ENCODE assay signal across 1 cellular context in genomic region chr16:14346278-14347142, GRCh38.
TF ChIP-seq lines count a peak whose summit lies in the region.

No MANE protein-coding gene starts in this region.

TF ChIP-seq in HepG2, 621 proteins besides CTCF, POLR2A, EP300 and RAD21 (continued from another document and continues in another):
- TF ChIP-seq AKNA (CRISPR knock-in tag; IDR thresholded peaks at IDR 0.05; ENCODE audit: borderline replicate concordance) (no peak), ARHGAP35 (CRISPR knock-in tag; IDR thresholded peaks at IDR 0.05; ENCODE audit: borderline replicate concordance) (no peak), ESRRA (CRISPR knock-in tag; IDR thresholded peaks at IDR 0.05; ENCODE audit: low read depth) (no peak), ADNP (CRISPR knock-in tag; IDR thresholded peaks at IDR 0.05) (peak; percentile 39; the same call in 1 of the 2 replicates), ZBTB40 (IDR thresholded peaks at IDR 0.05) (no peak), ZBTB40 (CRISPR knock-in tag; IDR thresholded peaks at IDR 0.05) (no peak), AHR (CRISPR knock-in tag; IDR thresholded peaks at IDR 0.05) (no peak), SOX13 (IDR thresholded peaks at IDR 0.05) (no peak), SOX13 (CRISPR knock-in tag; conservative IDR thresholded peaks at IDR 0.05 in 1 of 2, IDR thresholded peaks at IDR 0.05 in 1 of 2) (peak in 1 of 2 experiments; percentile 76; a peak in 2 of 4 replicates), ZBTB21 (CRISPR knock-in tag; IDR thresholded peaks at IDR 0.05) (peak; percentile 48; the same call in 1 of the 2 replicates), KLF6 (CRISPR knock-in tag; IDR thresholded peaks at IDR 0.05) (no peak), TFDP1 (CRISPR knock-in tag; IDR thresholded peaks at IDR 0.05; ENCODE audit: borderline replicate concordance) (no peak), YEATS4 (CRISPR knock-in tag; IDR thresholded peaks at IDR 0.05; ENCODE audit: borderline replicate concordance) (no peak), ZNF382 (CRISPR knock-in tag; IDR thresholded peaks at IDR 0.05; ENCODE audit: borderline replicate concordance) (no peak), TFE3 (CRISPR knock-in tag; IDR thresholded peaks at IDR 0.05) (0 out of 2 replicates have a peak, but pooled peaks have one; percentile 3), NFAT5 (CRISPR knock-in tag; IDR thresholded peaks at IDR 0.05) (no peak), THRA (CRISPR knock-in tag; IDR thresholded peaks at IDR 0.05; ENCODE audit: borderline replicate concordance) (peak; percentile 21; the same call in 1 of the 2 replicates), PAWR (CRISPR knock-in tag; IDR thresholded peaks at IDR 0.05; ENCODE audit: borderline replicate concordance) (no peak), CHD2 (IDR thresholded peaks at IDR 0.05; ENCODE audit: low read depth, low read length) (no peak), ZNF484 (CRISPR knock-in tag; IDR thresholded peaks at IDR 0.05; ENCODE audit: borderline replicate concordance, low read depth) (no peak), MED8 (CRISPR knock-in tag; IDR thresholded peaks at IDR 0.05; ENCODE audit: insufficient replicate concordance) (no peak), ZNF281 (CRISPR knock-in tag; IDR thresholded peaks at IDR 0.05; ENCODE audit: borderline replicate concordance) (no peak)
